In the genomic region with DNA sequence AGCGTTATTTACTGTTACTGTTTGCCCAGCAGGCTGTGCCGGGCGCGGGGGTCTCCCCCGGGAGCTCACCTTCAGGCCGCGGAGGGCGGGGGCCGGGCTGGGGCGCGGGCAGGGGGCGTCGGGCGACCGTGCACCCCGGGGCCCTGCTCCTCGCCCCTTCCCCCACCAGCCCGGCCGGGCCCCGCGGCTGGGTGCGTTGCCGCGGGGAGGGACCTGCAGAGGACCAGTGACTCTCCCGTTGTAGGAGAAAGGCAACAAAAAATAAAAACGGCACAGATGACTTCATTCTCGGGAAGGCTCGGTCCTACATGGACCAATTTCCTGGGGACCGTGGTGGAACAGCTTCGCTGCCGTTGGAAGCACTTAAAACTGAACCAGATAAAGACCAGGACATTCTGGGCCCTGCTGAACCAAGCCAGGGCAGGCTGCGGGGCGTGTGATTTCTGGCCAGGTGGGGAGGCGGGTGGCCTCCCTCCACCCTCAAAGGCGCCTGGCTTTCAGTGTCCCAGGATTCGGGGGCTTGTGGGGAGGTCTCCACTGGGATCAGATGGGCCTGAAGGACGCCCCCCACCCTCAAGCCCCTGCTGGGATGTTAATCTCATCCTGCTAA, we compare ENCODE assay signal across 9 cellular contexts. TPM values are rescaled to one million over a fixed set of nuclear protein-coding genes. Genes with fewer than 3 reads are reported as not detected.
DNase-seq lines count a peak whose midpoint lies in the region; ATAC-seq lines count a peak whose summit lies in the region.
"Had no signal": no experiment of that assay in that cellular context is flagged by ENCODE, and none has a peak within 500 bp of the region (broad histone marks: within the 10 kb centered on the region; RNA-seq: fewer than 3 reads in every experiment).

No MANE protein-coding gene starts in this region.

- peak overlapping the region; percentile 78 for H2AFZ ChIP-seq in ACC112 (ENCODE audit: low read length, unreplicated experiment)

- H3K27ac ChIP-seq in ACC112 (ENCODE audit: low read depth, low read length) (peak overlapping the region; percentile 84), duodenal mucosa (ENCODE audit: low read depth, low read length) (peak overlapping the region; percentile 10)

- peaks cover 19% of the 10 kb centered on the region for H3K27me3 Mint-ChIP-seq in IgD-negative memory B cell

- ATAC-seq in GM19023 (IDR thresholded peaks at IDR 0.05; ENCODE audit: unreplicated experiment) = no peak

- H3K4me1 ChIP-seq in ACC112 (ENCODE audit: control insufficient read depth, insufficient read depth, low read length, unreplicated experiment) (peaks cover 14% of the 10 kb centered on the region), duodenal mucosa (ENCODE audit: control insufficient read depth in 1 of 2, insufficient read depth in 2 of 2, low read length in 2 of 2) (peaks cover 5 to 9% of the 10 kb centered on the region in 2 donors), mucosa of stomach (ENCODE audit: control insufficient read depth, insufficient read depth, low read length) (peaks cover 26% of the 10 kb centered on the region)

- no peaks in the 10 kb centered on the region for H3K27me3 ChIP-seq in ACC112 (ENCODE audit: insufficient read depth, low read length)
- H3K27me3 ChIP-seq in duodenal mucosa (ENCODE audit: control insufficient read depth in 1 of 2, insufficient read depth in 2 of 2, low read length in 2 of 2) = peaks cover 0 to 5% of the 10 kb centered on the region in 2 donors
- H3K27me3 ChIP-seq in mucosa of stomach (ENCODE audit: control insufficient read depth, insufficient read depth, low read length) = no peaks in the 10 kb centered on the region

- peaks cover 2 to 8% (median 5%) of the 10 kb centered on the region in 3 donors for H3K4me1 Mint-ChIP-seq in IgD-negative memory B cell

- H3K4me3 ChIP-seq in ACC112 (ENCODE audit: low read depth, low read length) = peak overlapping the region; percentile 73
- H3K4me3 ChIP-seq in duodenal mucosa (ENCODE audit: low read depth in 1 of 2, low read length in 2 of 2) = no peak overlapping the region
- H3K4me3 ChIP-seq in mucosa of stomach (ENCODE audit: low read length) = no peak overlapping the region

- H3K27ac Mint-ChIP-seq in IgD-negative memory B cell = peak overlapping the region in 1 of 3 donors; percentile 85

- no peaks in the 10 kb centered on the region for H3K36me3 ChIP-seq in ACC112 (ENCODE audit: insufficient read depth, low read length)
- no peaks in the 10 kb centered on the region for H3K36me3 ChIP-seq in duodenal mucosa (ENCODE audit: control insufficient read depth in 1 of 2, insufficient read depth in 2 of 2, low read length in 2 of 2)
- no peaks in the 10 kb centered on the region for H3K36me3 ChIP-seq in mucosa of stomach (ENCODE audit: control insufficient read depth, insufficient read depth, low read length)

- no peaks in the 10 kb centered on the region for H3K79me2 ChIP-seq in ACC112 (ENCODE audit: control insufficient read depth, insufficient read depth, low read length, unreplicated experiment)

- H3K9ac ChIP-seq in duodenal mucosa (ENCODE audit: low read depth in 1 of 2, low read length in 2 of 2) (no peak overlapping the region), mucosa of stomach (ENCODE audit: low read length) (peak overlapping the region; percentile 53)

- no peaks in the 10 kb centered on the region for H3K9me3 Mint-ChIP-seq in IgD-negative memory B cell

- no peak for DNase-seq in foreskin melanocyte
- no peak for DNase-seq in effector CD4-positive, alpha-beta T cell
- no peak for DNase-seq in stimulated activated CD4-positive, alpha-beta T cell treated with anti-CD3 and anti-CD28 coated beads, Interleukin-4, amount 100 ng/mL, for 24 hours
- DNase-seq: Kasumi-1 had no signal

- H3K9me3 ChIP-seq in duodenal mucosa (ENCODE audit: control insufficient read depth in 1 of 2, low read length in 2 of 2) (no peaks in the 10 kb centered on the region), mucosa of stomach (ENCODE audit: control insufficient read depth, low read length) (no peaks in the 10 kb centered on the region)

- H3K36me3 Mint-ChIP-seq in IgD-negative memory B cell = no peaks in the 10 kb centered on the region

- H3K4me3 Mint-ChIP-seq in IgD-negative memory B cell = peak overlapping the region in 3 of 4 donors; percentile 33 to 88 (median 38)

RNA-seq across cellular contexts. Expression of a gene that starts 57.3 kb away (rescaled TPM):
- polyA plus RNA-seq in IgD-negative memory B cell = not detected
